30 cellular contexts compared by ENCODE assay signal in genomic region chr6:145112711-145113148, GRCh38.
DNase-seq lines count a peak whose midpoint lies in the region; ATAC-seq and TF ChIP-seq lines count a peak whose summit lies in the region.
"Had no signal": no experiment of that assay in that cellular context is flagged by ENCODE, and none has a peak within 500 bp of the region (broad histone marks: within the 10 kb centered on the region; RNA-seq: fewer than 3 reads in every experiment).

No MANE protein-coding gene starts in this region.

- H3K27ac ChIP-seq in brain microvascular endothelial cell = no peak overlapping the region
- H3K27ac ChIP-seq: ascending aorta, pancreas, RWPE1, SJSA1, suprapubic skin, upper lobe of right lung had no signal

- H3K4me3 ChIP-seq in brain microvascular endothelial cell (ENCODE audit: low read depth, low read length) = no peak overlapping the region
- H3K4me3 ChIP-seq: ascending aorta, pancreas, SJSA1, suprapubic skin, upper lobe of right lung had no signal

- ATAC-seq in HG03097 (IDR thresholded peaks at IDR 0.05; ENCODE audit: low FRiP score, unreplicated experiment) (no peak), GM19351 (IDR thresholded peaks at IDR 0.05; ENCODE audit: unreplicated experiment) (no peak), GM21423 (IDR thresholded peaks at IDR 0.05; ENCODE audit: unreplicated experiment) (no peak)
- ATAC-seq: pancreas; stimulated activated naive B cell treated with anti-CD40 and anti-IgM and Interleukin-4, amounts not matched to agents 10 μg/mL and 1 μg/mL and 100 μg/mL, for 72 hours; upper lobe of right lung had no signal

- H3K36me3 ChIP-seq in brain microvascular endothelial cell (replicated peaks) = no peaks in the 10 kb centered on the region
- H3K36me3 ChIP-seq: ascending aorta, pancreas, SJSA1, suprapubic skin, upper lobe of right lung had no signal

- H3K27me3 ChIP-seq in brain microvascular endothelial cell (replicated peaks) = no peaks in the 10 kb centered on the region
- H3K27me3 ChIP-seq: ascending aorta, pancreas, suprapubic skin, upper lobe of right lung had no signal

- no peak overlapping the region for H3K4me3 Mint-ChIP-seq in nephron progenitor cell
- H3K4me3 Mint-ChIP-seq: activated B cell treated with CpG ODN at 0.5 μM for 24 hours; activated naive CD8-positive, alpha-beta T cell; activated T-cell treated with anti-CD3 and anti-CD28 coated beads, Interleukin-2, amount 50 U/mL, for 24 hours; central memory CD8-positive, alpha-beta T cell; neural crest cell; stimulated activated naive B cell treated with anti-CD40 and anti-IgM and Interleukin-4, amounts not matched to agents 10 μg/mL and 1 μg/mL and 100 μg/mL, for 72 hours had no signal

- H3K9me3 Mint-ChIP-seq in nephron progenitor cell = peaks cover 16% of the 10 kb centered on the region
- H3K9me3 Mint-ChIP-seq: activated B cell treated with CpG ODN at 0.5 μM for 24 hours; activated T-cell treated with anti-CD3 and anti-CD28 coated beads, Interleukin-2, amount 50 U/mL, for 24 hours; central memory CD8-positive, alpha-beta T cell; neural crest cell had no signal

- no peaks in the 10 kb centered on the region for H3K36me3 Mint-ChIP-seq in nephron progenitor cell (ENCODE audit: low read depth)
- H3K36me3 Mint-ChIP-seq: activated naive CD8-positive, alpha-beta T cell; stimulated activated naive B cell treated with anti-CD40 and anti-IgM and Interleukin-4, amounts not matched to agents 10 μg/mL and 1 μg/mL and 100 μg/mL, for 72 hours had no signal

- H3K27me3 Mint-ChIP-seq in nephron progenitor cell (ENCODE audit: low read depth, poor library complexity) = peaks cover 7% of the 10 kb centered on the region
- H3K27me3 Mint-ChIP-seq: activated B cell treated with CpG ODN at 0.5 μM for 24 hours had no signal

- DNase-seq in EH (ENCODE audit: low read depth) (peak; percentile 38), M059J (ENCODE audit: low read depth) (peak; percentile 45), brain microvascular endothelial cell (peak; percentile 1), islet precursor cell (peak; percentile 86), nephron progenitor cell (no peak)
- DNase-seq: activated B cell treated with CpG ODN at 0.5 μM for 24 hours; activated effector memory CD4-positive, alpha-beta T cell treated with anti-CD3 and anti-CD28 coated beads, Interleukin-2, amount 50 U/mL, for 16 hours; activated T-cell treated with anti-CD3 and anti-CD28 coated beads, Interleukin-2, amount 50 U/mL, for 24 hours; C1 segment of cervical spinal cord; COR-L47; GF-D8; hypothalamus; Karpas-422; MV-4-11; NCI-H1436; NCI-H2081; NCI-H446 treated with DMSO at 0.1 percent for 48 hours; pancreas; stimulated activated naive B cell treated with anti-CD40 and anti-IgM and Interleukin-4, amounts not matched to agents 10 μg/mL and 1 μg/mL and 100 μg/mL, for 72 hours; upper lobe of right lung had no signal

- H3K27ac Mint-ChIP-seq in nephron progenitor cell = no peak overlapping the region
- H3K27ac Mint-ChIP-seq: activated B cell treated with CpG ODN at 0.5 μM for 24 hours; activated naive CD8-positive, alpha-beta T cell; activated T-cell treated with anti-CD3 and anti-CD28 coated beads, Interleukin-2, amount 50 U/mL, for 24 hours; stimulated activated naive B cell treated with anti-CD40 and anti-IgM and Interleukin-4, amounts not matched to agents 10 μg/mL and 1 μg/mL and 100 μg/mL, for 72 hours had no signal

- no peak for TF ChIP-seq CTCF in brain microvascular endothelial cell (IDR thresholded peaks at IDR 0.05; ENCODE audit: low read depth, low read length, missing control alignments)
- TF ChIP-seq CTCF in nephron progenitor cell (IDR thresholded peaks at IDR 0.05) = no peak

- in situ Hi-C loops in brain microvascular endothelial cell (cut with HindIII; ENCODE audit: low pct_ligation_motif_present, low sequenced_read_pairs) = no loop called here

- H3K4me1 Mint-ChIP-seq in nephron progenitor cell = no peaks in the 10 kb centered on the region
- H3K4me1 Mint-ChIP-seq: activated B cell treated with CpG ODN at 0.5 μM for 24 hours; central memory CD8-positive, alpha-beta T cell; stimulated activated naive B cell treated with anti-CD40 and anti-IgM and Interleukin-4, amounts not matched to agents 10 μg/mL and 1 μg/mL and 100 μg/mL, for 72 hours had no signal
